8 cellular contexts compared by ENCODE assay signal in the genomic region with DNA sequence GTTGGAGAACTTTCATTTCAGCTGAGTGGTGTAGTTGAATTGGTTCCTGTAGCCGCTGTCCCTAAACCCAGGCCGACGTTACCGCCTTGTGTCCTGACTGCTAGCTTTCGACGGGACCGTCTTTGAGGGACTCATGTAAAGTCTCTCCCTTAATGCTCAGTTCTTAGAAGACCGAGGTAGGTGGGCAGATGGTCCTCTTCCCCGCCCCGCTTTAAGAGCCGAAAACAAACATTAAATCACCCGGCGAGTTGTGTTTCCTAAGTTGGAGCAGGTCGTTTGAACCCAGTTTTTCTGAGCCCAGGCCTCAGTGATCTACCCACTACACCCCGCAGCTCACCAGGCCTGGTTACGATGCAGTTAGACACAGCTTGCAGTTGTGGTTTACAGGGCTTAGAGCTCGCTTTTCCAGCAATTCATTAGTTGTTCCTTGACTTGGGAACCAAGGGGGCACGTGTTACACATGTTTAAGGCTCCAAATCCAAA. TPM values are rescaled to one million over a fixed set of nuclear protein-coding genes. Genes with fewer than 3 reads are reported as not detected.
DNase-seq lines count a peak whose midpoint lies in the region; ATAC-seq and TF ChIP-seq lines count a peak whose summit lies in the region.

No MANE protein-coding gene starts in this region.

- no peak for TF ChIP-seq CTCF in foreskin fibroblast (IDR thresholded peaks at IDR 0.05; ENCODE audit: low read depth, low read length)
- TF ChIP-seq CTCF in omental fat pad (IDR thresholded peaks at IDR 0.05): no peak

- POLR2A ChIA-PET in HEK293T (lab: Yijun Ruan, JAX): interaction anchor here (0.6 kb wide), 1 partner anchor 32 kb away, joined by 4 read pairs; no protein-coding TSS in a partner anchor

- DNase-seq in activated gamma-delta T cell treated with Interleukin-2 at 50 U/mL for 16 hours (peak; percentile 5), activated gamma-delta T cell (lab: John Stamatoyannopoulos, UW) (no peak), HEK293T (ENCODE audit: extremely low spot score) (peak; percentile 12), NAMALWA (ENCODE audit: low spot score) (peak; percentile 59), foreskin fibroblast (peak; percentile 12 to 54), omental fat pad (ENCODE audit: low spot score) (no peak), GM19240 (ENCODE audit: insufficient read length, low spot score) (no peak)
- DNase-seq in activated T-cell treated with anti-CD3 and anti-CD28 coated beads, Interleukin-2, amount 50 U/mL, for 72 hours: peak; percentile 12 to 24

- H3K27me3 Mint-ChIP-seq in activated T-cell treated with anti-CD3 and anti-CD28 coated beads, Interleukin-2, amount 50 U/mL, for 72 hours (ENCODE audit: low read depth): peaks cover 6% of the 10 kb centered on the region

- H3K4me3 ChIP-seq in foreskin fibroblast (ENCODE audit: low read depth in 1 of 2, low read length in 2 of 2): peak overlapping the region; percentile 88 to 89

- CTCF ChIA-PET in HEK293T (lab: Yijun Ruan, JAX): no interaction called here

- H3K4me1 Mint-ChIP-seq in activated T-cell treated with anti-CD3 and anti-CD28 coated beads, Interleukin-2, amount 50 U/mL, for 72 hours (ENCODE audit: low read depth): peaks cover 49% of the 10 kb centered on the region

- peak overlapping the region; percentile 90 to 94 for H3K4me3 Mint-ChIP-seq in activated T-cell treated with anti-CD3 and anti-CD28 coated beads, Interleukin-2, amount 50 U/mL, for 72 hours

- H3K36me3 Mint-ChIP-seq in activated T-cell treated with anti-CD3 and anti-CD28 coated beads, Interleukin-2, amount 50 U/mL, for 72 hours (ENCODE audit: insufficient read depth in 2 of 2): peaks cover 5 to 6% of the 10 kb centered on the region in 2 donors

- H3K27ac Mint-ChIP-seq in activated T-cell treated with anti-CD3 and anti-CD28 coated beads, Interleukin-2, amount 50 U/mL, for 72 hours: peak overlapping the region; percentile 97

- H3K9me3 Mint-ChIP-seq in activated T-cell treated with anti-CD3 and anti-CD28 coated beads, Interleukin-2, amount 50 U/mL, for 72 hours: no peaks in the 10 kb centered on the region

- peak; percentile 22 to 23 for ATAC-seq in activated T-cell treated with anti-CD3 and anti-CD28 coated beads, Interleukin-2, amount 50 U/mL, for 72 hours (replicated peaks in 1 of 2)
- ATAC-seq in omental fat pad (ENCODE audit: low FRiP score): peak; percentile 8

TF ChIP-seq in HEK293T, 16 proteins besides CTCF, POLR2A, EP300 and RAD21:
- no peak for TF ChIP-seq LEF1 (IDR thresholded peaks at IDR 0.05; ENCODE audit: borderline replicate concordance)
- no peak for TF ChIP-seq ARNT (IDR thresholded peaks at IDR 0.05)
- no peak for TF ChIP-seq SUZ12 (IDR thresholded peaks at IDR 0.05)
- TF ChIP-seq, protein P1, sequence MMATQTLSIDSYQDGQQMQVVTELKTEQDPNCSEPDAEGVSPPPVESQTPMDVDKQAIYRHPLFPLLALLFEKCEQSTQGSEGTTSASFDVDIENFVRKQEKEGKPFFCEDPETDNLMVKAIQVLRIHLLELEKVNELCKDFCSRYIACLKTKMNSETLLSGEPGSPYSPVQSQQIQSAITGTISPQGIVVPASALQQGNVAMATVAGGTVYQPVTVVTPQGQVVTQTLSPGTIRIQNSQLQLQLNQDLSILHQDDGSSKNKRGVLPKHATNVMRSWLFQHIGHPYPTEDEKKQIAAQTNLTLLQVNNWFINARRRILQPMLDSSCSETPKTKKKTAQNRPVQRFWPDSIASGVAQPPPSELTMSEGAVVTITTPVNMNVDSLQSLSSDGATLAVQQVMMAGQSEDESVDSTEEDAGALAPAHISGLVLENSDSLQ (IDR thresholded peaks at IDR 0.05): no peak
- TF ChIP-seq CTBP1 (IDR thresholded peaks at IDR 0.05; ENCODE audit: borderline replicate concordance): no peak
- no peak for TF ChIP-seq SP1 (IDR thresholded peaks at IDR 0.05)
- TF ChIP-seq L3MBTL2 (conservative IDR thresholded peaks at IDR 0.05): peak; percentile 61
- TF ChIP-seq FOXA1 (IDR thresholded peaks at IDR 0.05): no peak
- no peak for TF ChIP-seq BHLHE40 (IDR thresholded peaks at IDR 0.05; ENCODE audit: borderline replicate concordance)
TF ChIP-seq in HEK293T: peak in this region for 1.

RNA-seq across cellular contexts. Expression of a gene that starts 0.7 kb away (rescaled TPM):
- total RNA-seq in activated T-cell treated with anti-CD3 and anti-CD28 coated beads, Interleukin-2, amount 50 U/mL, for 72 hours: 10 to 100 TPM; 57.2 to 58.8 TPM
- total RNA-seq in omental fat pad: 10 to 100 TPM in 3 of 4 donors, 1 to 10 TPM in 1; 8.8 to 20.8 (median 14.7) TPM

Comparison
In these comparisons a context has a peak if more than half of its experiments do, and no peak if none do; other contexts are left out.
1. DNase-seq: peak in activated gamma-delta T cell treated with Interleukin-2 at 50 U/mL for 16 hours (single experiment), HEK293T (single experiment), NAMALWA (single experiment), activated T-cell treated with anti-CD3 and anti-CD28 coated beads, Interleukin-2, amount 50 U/mL, for 72 hours (2 of 2) and foreskin fibroblast (2 of 2); none in activated gamma-delta T cell (single experiment), omental fat pad (single experiment) and GM19240 (single experiment).